Comparison of ENCODE assay signal across 8 cellular contexts in genomic region chrX:119235872-119236598, GRCh38. TPM values are rescaled to one million over a fixed set of nuclear protein-coding genes. Genes with fewer than 3 reads are reported as not detected.
DNase-seq lines count a peak whose midpoint lies in the region; ATAC-seq lines count a peak whose summit lies in the region.

TSS of gene PGRMC1 (plus strand) at chrX:119236285. CDS start at chrX:119236364, 79 bp downstream.

- ATAC-seq in HG03457 (IDR thresholded peaks at IDR 0.05; ENCODE audit: unreplicated experiment), result peak; percentile 92

- peak in 13 of 14 donors; percentile 14 to 80 (median 64) for DNase-seq in C1 segment of cervical spinal cord (lab: John Stamatoyannopoulos, UW)
- DNase-seq in GM19240 (ENCODE audit: insufficient read length, low spot score), result peak; percentile 43
- peak; percentile 60 for DNase-seq in NCI-H82 treated with DMSO at 0.1 percent for 48 hours (lab: John Stamatoyannopoulos, UW; ENCODE audit: unreplicated experiment)
- DNase-seq in activated CD8-positive, alpha-beta memory T cell treated with anti-CD3 and anti-CD28 coated beads for 1 hour (ENCODE audit: extremely low read depth in 1 of 2, low read depth in 1 of 2), result peak; percentile 44 to 61
- peak; percentile 66 for DNase-seq in effector CD8-positive, alpha-beta T cell (lab: John Stamatoyannopoulos, UW)
- DNase-seq in lung microvascular endothelial cell (ENCODE audit: low read depth in 2 of 2), result peak; percentile 76 to 83
- peak; percentile 44 to 52 (median 48) for DNase-seq in stimulated activated CD4-positive, alpha-beta T cell treated with anti-CD3 and anti-CD28 coated beads, TNF-alpha, amount 100 ng/mL, for 48 hours (ENCODE audit: low read depth in 3 of 3)

RNA-seq across cellular contexts. Expression of gene PGRMC1, which starts in this region (rescaled TPM):
- total RNA-seq in lung microvascular endothelial cell, result 66.0 and 81.7 TPM in 2 replicates

Comparison
In these comparisons a context has a peak if more than half of its experiments do, and no peak if none do; other contexts are left out.
1. Peak in every context shown above with its lines: DNase-seq and ATAC-seq.